Comparison of ENCODE assay signal across 2 cellular contexts in the genomic region with DNA sequence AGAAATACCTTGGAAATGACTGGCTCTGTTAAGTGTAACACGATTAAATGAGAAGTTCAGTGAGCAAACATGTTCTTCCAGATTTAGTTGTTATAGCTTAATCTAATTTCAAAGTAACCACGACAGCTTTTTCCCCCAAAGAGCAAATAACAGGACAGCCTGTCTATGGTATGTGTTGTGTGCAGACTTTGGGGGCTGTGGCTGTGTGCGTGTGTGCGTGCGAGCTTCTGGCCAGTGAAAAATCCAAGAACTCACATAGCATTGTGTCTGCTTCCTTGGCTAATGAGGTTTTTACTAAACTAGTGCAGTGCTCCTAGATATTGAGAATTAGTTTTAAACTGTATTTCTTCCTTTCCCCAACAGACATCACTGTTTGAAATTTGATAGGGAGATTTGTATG.
TF ChIP-seq lines count a peak whose summit lies in the region.

No MANE protein-coding gene starts in this region.

TF ChIP-seq in HEK293, 187 proteins besides CTCF, POLR2A, EP300 and RAD21 (continued from another document):
- TF ChIP-seq, protein P1, sequence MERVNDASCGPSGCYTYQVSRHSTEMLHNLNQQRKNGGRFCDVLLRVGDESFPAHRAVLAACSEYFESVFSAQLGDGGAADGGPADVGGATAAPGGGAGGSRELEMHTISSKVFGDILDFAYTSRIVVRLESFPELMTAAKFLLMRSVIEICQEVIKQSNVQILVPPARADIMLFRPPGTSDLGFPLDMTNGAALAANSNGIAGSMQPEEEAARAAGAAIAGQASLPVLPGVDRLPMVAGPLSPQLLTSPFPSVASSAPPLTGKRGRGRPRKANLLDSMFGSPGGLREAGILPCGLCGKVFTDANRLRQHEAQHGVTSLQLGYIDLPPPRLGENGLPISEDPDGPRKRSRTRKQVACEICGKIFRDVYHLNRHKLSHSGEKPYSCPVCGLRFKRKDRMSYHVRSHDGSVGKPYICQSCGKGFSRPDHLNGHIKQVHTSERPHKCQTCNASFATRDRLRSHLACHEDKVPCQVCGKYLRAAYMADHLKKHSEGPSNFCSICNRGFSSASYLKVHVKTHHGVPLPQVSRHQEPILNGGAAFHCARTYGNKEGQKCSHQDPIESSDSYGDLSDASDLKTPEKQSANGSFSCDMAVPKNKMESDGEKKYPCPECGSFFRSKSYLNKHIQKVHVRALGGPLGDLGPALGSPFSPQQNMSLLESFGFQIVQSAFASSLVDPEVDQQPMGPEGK (tag by site-specific recombination; IDR thresholded peaks at IDR 0.05), result no peak
- TF ChIP-seq SETDB1 (IDR thresholded peaks at IDR 0.05; ENCODE audit: insufficient read length, low read length) (peak; percentile 42), ZNF221 (tag by site-specific recombination; IDR thresholded peaks at IDR 0.05; ENCODE audit: borderline replicate concordance) (no peak)
- TF ChIP-seq, protein P2, sequence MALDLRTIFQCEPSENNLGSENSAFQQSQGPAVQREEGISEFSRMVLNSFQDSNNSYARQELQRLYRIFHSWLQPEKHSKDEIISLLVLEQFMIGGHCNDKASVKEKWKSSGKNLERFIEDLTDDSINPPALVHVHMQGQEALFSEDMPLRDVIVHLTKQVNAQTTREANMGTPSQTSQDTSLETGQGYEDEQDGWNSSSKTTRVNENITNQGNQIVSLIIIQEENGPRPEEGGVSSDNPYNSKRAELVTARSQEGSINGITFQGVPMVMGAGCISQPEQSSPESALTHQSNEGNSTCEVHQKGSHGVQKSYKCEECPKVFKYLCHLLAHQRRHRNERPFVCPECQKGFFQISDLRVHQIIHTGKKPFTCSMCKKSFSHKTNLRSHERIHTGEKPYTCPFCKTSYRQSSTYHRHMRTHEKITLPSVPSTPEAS (tag by site-specific recombination; IDR thresholded peaks at IDR 0.05), result no peak

TF ChIP-seq in H1, 55 proteins besides CTCF, POLR2A, EP300 and RAD21:
- TF ChIP-seq, protein P3, sequence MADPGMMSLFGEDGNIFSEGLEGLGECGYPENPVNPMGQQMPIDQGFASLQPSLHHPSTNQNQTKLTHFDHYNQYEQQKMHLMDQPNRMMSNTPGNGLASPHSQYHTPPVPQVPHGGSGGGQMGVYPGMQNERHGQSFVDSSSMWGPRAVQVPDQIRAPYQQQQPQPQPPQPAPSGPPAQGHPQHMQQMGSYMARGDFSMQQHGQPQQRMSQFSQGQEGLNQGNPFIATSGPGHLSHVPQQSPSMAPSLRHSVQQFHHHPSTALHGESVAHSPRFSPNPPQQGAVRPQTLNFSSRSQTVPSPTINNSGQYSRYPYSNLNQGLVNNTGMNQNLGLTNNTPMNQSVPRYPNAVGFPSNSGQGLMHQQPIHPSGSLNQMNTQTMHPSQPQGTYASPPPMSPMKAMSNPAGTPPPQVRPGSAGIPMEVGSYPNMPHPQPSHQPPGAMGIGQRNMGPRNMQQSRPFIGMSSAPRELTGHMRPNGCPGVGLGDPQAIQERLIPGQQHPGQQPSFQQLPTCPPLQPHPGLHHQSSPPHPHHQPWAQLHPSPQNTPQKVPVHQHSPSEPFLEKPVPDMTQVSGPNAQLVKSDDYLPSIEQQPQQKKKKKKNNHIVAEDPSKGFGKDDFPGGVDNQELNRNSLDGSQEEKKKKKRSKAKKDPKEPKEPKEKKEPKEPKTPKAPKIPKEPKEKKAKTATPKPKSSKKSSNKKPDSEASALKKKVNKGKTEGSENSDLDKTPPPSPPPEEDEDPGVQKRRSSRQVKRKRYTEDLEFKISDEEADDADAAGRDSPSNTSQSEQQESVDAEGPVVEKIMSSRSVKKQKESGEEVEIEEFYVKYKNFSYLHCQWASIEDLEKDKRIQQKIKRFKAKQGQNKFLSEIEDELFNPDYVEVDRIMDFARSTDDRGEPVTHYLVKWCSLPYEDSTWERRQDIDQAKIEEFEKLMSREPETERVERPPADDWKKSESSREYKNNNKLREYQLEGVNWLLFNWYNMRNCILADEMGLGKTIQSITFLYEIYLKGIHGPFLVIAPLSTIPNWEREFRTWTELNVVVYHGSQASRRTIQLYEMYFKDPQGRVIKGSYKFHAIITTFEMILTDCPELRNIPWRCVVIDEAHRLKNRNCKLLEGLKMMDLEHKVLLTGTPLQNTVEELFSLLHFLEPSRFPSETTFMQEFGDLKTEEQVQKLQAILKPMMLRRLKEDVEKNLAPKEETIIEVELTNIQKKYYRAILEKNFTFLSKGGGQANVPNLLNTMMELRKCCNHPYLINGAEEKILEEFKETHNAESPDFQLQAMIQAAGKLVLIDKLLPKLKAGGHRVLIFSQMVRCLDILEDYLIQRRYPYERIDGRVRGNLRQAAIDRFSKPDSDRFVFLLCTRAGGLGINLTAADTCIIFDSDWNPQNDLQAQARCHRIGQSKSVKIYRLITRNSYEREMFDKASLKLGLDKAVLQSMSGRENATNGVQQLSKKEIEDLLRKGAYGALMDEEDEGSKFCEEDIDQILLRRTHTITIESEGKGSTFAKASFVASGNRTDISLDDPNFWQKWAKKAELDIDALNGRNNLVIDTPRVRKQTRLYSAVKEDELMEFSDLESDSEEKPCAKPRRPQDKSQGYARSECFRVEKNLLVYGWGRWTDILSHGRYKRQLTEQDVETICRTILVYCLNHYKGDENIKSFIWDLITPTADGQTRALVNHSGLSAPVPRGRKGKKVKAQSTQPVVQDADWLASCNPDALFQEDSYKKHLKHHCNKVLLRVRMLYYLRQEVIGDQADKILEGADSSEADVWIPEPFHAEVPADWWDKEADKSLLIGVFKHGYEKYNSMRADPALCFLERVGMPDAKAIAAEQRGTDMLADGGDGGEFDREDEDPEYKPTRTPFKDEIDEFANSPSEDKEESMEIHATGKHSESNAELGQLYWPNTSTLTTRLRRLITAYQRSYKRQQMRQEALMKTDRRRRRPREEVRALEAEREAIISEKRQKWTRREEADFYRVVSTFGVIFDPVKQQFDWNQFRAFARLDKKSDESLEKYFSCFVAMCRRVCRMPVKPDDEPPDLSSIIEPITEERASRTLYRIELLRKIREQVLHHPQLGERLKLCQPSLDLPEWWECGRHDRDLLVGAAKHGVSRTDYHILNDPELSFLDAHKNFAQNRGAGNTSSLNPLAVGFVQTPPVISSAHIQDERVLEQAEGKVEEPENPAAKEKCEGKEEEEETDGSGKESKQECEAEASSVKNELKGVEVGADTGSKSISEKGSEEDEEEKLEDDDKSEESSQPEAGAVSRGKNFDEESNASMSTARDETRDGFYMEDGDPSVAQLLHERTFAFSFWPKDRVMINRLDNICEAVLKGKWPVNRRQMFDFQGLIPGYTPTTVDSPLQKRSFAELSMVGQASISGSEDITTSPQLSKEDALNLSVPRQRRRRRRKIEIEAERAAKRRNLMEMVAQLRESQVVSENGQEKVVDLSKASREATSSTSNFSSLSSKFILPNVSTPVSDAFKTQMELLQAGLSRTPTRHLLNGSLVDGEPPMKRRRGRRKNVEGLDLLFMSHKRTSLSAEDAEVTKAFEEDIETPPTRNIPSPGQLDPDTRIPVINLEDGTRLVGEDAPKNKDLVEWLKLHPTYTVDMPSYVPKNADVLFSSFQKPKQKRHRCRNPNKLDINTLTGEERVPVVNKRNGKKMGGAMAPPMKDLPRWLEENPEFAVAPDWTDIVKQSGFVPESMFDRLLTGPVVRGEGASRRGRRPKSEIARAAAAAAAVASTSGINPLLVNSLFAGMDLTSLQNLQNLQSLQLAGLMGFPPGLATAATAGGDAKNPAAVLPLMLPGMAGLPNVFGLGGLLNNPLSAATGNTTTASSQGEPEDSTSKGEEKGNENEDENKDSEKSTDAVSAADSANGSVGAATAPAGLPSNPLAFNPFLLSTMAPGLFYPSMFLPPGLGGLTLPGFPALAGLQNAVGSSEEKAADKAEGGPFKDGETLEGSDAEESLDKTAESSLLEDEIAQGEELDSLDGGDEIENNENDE (IDR thresholded peaks at IDR 0.05; ENCODE audit: insufficient replicate concordance, low read length), result no peak
- TF ChIP-seq CHD1 (IDR thresholded peaks at IDR 0.05; ENCODE audit: low read depth, low read length) (no peak), ZNF274 (IDR thresholded peaks at IDR 0.05; ENCODE audit: borderline replicate concordance, extremely low read depth, low read length) (peak; percentile 47; the same call in 1 of the 2 replicates)
TF ChIP-seq in H1: peak in this region for 1.
